In the genomic region with DNA sequence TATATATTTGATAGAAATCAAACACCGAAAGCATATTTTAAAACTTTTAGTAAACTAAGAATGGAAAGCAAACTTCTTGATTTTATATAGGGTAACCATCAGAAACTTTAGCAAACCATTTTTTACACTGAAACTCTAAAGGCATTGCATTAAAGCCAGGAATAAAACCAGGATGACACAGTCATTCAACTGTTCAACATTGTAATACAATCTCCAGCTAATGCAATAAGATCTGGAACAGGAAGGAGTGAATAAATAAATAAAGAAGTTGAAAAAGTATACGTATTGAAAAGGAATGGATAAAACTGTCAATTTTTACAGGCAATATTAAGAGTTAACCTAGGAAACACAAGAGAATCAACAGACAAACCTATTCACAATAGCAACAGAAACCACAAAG, we compare ENCODE assay signal across 18 cellular contexts.
A peak's percentile ranks its signal among the peaks of the same experiment; 100 is the strongest.
DNase-seq lines count a peak whose midpoint lies in the region; ATAC-seq and TF ChIP-seq lines count a peak whose summit lies in the region.
"Had no signal": no experiment of that assay in that cellular context is flagged by ENCODE, and none has a peak within 500 bp of the region (broad histone marks: within the 10 kb centered on the region; RNA-seq: fewer than 3 reads in every experiment).

No MANE protein-coding gene starts in this region.

- in situ Hi-C loops in mammary epithelial cell (cut with MboI; ENCODE audit: low sequenced_read_pairs in 2 of 2) = no loop called here

- H3K4me3 Mint-ChIP-seq in Calu3 (ENCODE audit: low read depth, unreplicated experiment) = no peak overlapping the region
- H3K4me3 Mint-ChIP-seq: CD8-positive, alpha-beta T cell had no signal

- H3K36me3 Mint-ChIP-seq in Calu3 (ENCODE audit: insufficient read depth, unreplicated experiment) = peaks cover 9% of the 10 kb centered on the region
- H3K36me3 Mint-ChIP-seq: CD8-positive, alpha-beta T cell had no signal

- H4K20me1 ChIP-seq in mammary epithelial cell (ENCODE audit: insufficient read depth, low read length) = no peaks in the 10 kb centered on the region
- H4K20me1 ChIP-seq: BLaER1 had no signal

- peaks cover 57% of the 10 kb centered on the region for H3K4me1 Mint-ChIP-seq in Calu3 (ENCODE audit: low read depth, unreplicated experiment)

- no peaks in the 10 kb centered on the region for H3K27me3 Mint-ChIP-seq in Calu3 (ENCODE audit: unreplicated experiment)

- H3K9me3 Mint-ChIP-seq in Calu3 (ENCODE audit: low read depth, unreplicated experiment) = peaks cover 11% of the 10 kb centered on the region

- H3K4me3 ChIP-seq in mammary epithelial cell (replicated peaks in 1 of 3; ENCODE audit: insufficient read depth in 1 of 3, low read depth in 2 of 3, low read length in 3 of 3) = no peak overlapping the region
- H3K4me3 ChIP-seq: A549, BLaER1, SJSA1 had no signal

- 58% methylated on average over 2 of the region's 2 CpGs for WGBS in mammary epithelial cell (ENCODE audit: low coverage, missing lambda C conversion rate)

- no peaks in the 10 kb centered on the region for H3K27me3 ChIP-seq in mammary epithelial cell (ENCODE audit: insufficient read depth, low read length)
- H3K27me3 ChIP-seq in foreskin keratinocyte = no peaks in the 10 kb centered on the region
- H3K27me3 ChIP-seq: BLaER1, SJSA1 had no signal

- no peaks in the 10 kb centered on the region for H3K9me3 ChIP-seq in mammary epithelial cell (replicated peaks; ENCODE audit: insufficient read depth, low read length)
- H3K9me3 ChIP-seq: A549, BLaER1, SJSA1 had no signal

- intact Hi-C loops in Calu3 (cut with micrococcal nuclease; ENCODE audit: unreplicated experiment) (no loop called here), mammary epithelial cell (cut with micrococcal nuclease) (no loop called here)

- peak overlapping the region; percentile 50 for H3K27ac Mint-ChIP-seq in Calu3 (ENCODE audit: unreplicated experiment)
- H3K27ac Mint-ChIP-seq: CD8-positive, alpha-beta T cell had no signal

- DNase-seq in Calu3 (no peak), HT1080 (ENCODE audit: low read depth) (peak; percentile 46), mammary epithelial cell (no peak), foreskin keratinocyte (no peak), CD1c-positive myeloid dendritic cell (ENCODE audit: extremely low spot score) (no peak), superior temporal gyrus (ENCODE audit: extremely low spot score) (no peak)
- DNase-seq: CD8-positive, alpha-beta T cell; DMS53; H7; NCI-H187; NCI-H226; NCI-H524 treated with DMSO at 0.1 percent for 48 hours; SW 1271 had no signal

- TF ChIP-seq CTCF in Calu3 (IDR thresholded peaks at IDR 0.05; ENCODE audit: unreplicated experiment) = no peak
- TF ChIP-seq CTCF in mammary epithelial cell (conservative IDR thresholded peaks at IDR 0.05 in 1 of 2, IDR thresholded peaks at IDR 0.05 in 1 of 2; ENCODE audit: extremely low read depth in 1 of 2, insufficient read depth in 1 of 2, low read depth in 1 of 2, low read length in 2 of 2) = no peak
- no peak for TF ChIP-seq CTCF in foreskin keratinocyte (conservative IDR thresholded peaks at IDR 0.05)

- BruUV-seq in Calu3 (replicated peaks; lab: Mats Ljungman, UMichigan) (no TSS peak), mammary epithelial cell (replicated peaks; lab: Mats Ljungman, UMichigan) (no TSS peak)

- no peak overlapping the region for H2AFZ ChIP-seq in mammary epithelial cell (ENCODE audit: low read depth, low read length)

- ATAC-seq in foreskin keratinocyte (no peak), GM21576 (IDR thresholded peaks at IDR 0.05; ENCODE audit: unreplicated experiment) (no peak), GM21529 (IDR thresholded peaks at IDR 0.05; ENCODE audit: unreplicated experiment) (no peak)
- ATAC-seq: A549; CD8-positive, alpha-beta T cell had no signal

- H3K27ac ChIP-seq in mammary epithelial cell (ENCODE audit: insufficient read depth, low read depth, low read length) (peak overlapping the region; percentile 84), foreskin keratinocyte (peak overlapping the region; percentile 55)
- H3K27ac ChIP-seq: A549, BLaER1, SJSA1 had no signal

- H3K4me1 ChIP-seq in mammary epithelial cell (ENCODE audit: insufficient read depth, low read length) (peaks cover 53% of the 10 kb centered on the region), foreskin keratinocyte (peaks cover 33% of the 10 kb centered on the region)
- H3K4me1 ChIP-seq: A549, BLaER1, SJSA1 had no signal

- peak overlapping the region; percentile 37 for H3K4me2 ChIP-seq in mammary epithelial cell (ENCODE audit: insufficient read depth, low read depth, low read length)
- H3K4me2 ChIP-seq: A549, BLaER1 had no signal

- no peaks in the 10 kb centered on the region for H3K36me3 ChIP-seq in mammary epithelial cell (ENCODE audit: insufficient read depth, low read length)
- H3K36me3 ChIP-seq: BLaER1, SJSA1 had no signal

- H3K79me2 ChIP-seq in mammary epithelial cell (ENCODE audit: insufficient read depth, low read length) = peaks cover 54% of the 10 kb centered on the region

- dilution Hi-C loops in mammary epithelial cell (cut with HindIII; ENCODE audit: low sequenced_read_pairs) = no loop called here

- H3K9ac ChIP-seq in mammary epithelial cell (ENCODE audit: insufficient read depth, low read length) = peak overlapping the region; percentile 16
- H3K9ac ChIP-seq: BLaER1 had no signal

- CTCF ChIA-PET in Calu3 (lab: Charles Lee) (no interaction called here), mammary epithelial cell (lab: Charles Lee; ENCODE audit: low non-redundant PET) (no interaction called here)
